Comparison of ENCODE assay signal across 8 cellular contexts in the genomic region with DNA sequence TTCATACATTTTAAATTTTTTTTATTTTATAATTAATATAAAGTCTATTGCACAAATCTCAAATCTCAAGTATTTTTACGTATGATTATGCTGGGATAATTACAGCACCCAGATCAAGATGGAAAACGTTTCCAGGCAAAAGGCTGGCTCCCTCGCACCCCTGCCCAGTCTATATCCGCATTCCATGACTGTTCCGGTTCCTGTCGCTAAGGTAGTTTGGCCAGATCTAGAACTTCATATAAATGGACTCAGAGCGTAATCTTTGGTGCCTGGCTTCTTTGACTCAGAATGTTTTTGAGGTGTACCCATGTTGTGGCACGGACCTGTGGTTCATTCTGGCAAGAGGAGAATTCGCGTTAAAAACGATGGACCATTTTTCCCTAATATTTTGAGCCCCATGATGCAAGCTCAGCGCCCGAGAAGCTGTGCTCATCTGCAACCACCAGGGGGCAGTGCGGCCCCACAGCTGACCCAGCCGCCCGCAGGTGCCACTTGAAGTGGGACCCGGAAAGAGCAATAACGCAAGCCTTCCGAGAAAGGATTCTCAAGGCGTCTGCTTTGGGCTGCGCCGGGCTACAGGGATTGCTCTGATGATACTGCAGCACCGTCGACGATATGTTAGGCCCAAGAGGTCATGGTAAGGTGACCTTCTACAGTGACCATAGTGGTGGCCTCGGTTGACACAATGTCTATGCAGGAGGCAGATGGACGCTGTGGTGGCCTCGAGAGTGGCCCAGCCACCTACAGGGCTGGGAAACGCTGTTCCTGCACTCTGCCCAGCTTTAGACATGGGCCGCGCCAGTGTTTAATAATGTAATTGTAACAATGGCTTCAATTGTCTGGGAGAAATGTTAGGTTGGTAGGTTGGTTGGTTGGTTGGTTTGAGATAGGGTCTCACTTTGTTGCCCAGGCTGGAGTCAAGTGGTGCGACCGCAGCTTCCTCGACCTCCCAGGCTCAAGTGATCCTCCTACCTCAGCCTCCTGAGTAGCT.
DNase-seq lines count a peak whose midpoint lies in the region; ATAC-seq and TF ChIP-seq lines count a peak whose summit lies in the region.

No MANE protein-coding gene starts in this region.

- TF ChIP-seq CTCF in activated CD8-positive, alpha-beta T cell treated with anti-CD3 and anti-CD28 coated beads for 36 hours (IDR thresholded peaks at IDR 0.05): peak; percentile 91

- H3K4me1 Mint-ChIP-seq in CD4-positive, alpha-beta memory T cell: peaks cover 0 to 7% (median 0%) of the 10 kb centered on the region in 4 donors
- peaks cover 14% of the 10 kb centered on the region for H3K4me1 Mint-ChIP-seq in activated CD8-positive, alpha-beta T cell treated with anti-CD3 and anti-CD28 coated beads for 36 hours (ENCODE audit: low read depth)

- peak; percentile 77 for ATAC-seq in activated CD8-positive, alpha-beta T cell treated with anti-CD3 and anti-CD28 coated beads for 36 hours
- ATAC-seq in GM18520 (IDR thresholded peaks at IDR 0.05; ENCODE audit: unreplicated experiment): no peak

- H3K27me3 Mint-ChIP-seq in CD4-positive, alpha-beta memory T cell: no peaks in the 10 kb centered on the region
- H3K27me3 Mint-ChIP-seq in activated CD8-positive, alpha-beta T cell treated with anti-CD3 and anti-CD28 coated beads for 36 hours: peaks cover 4% of the 10 kb centered on the region

- no peak overlapping the region for H3K4me3 ChIP-seq in CD4-positive, alpha-beta memory T cell (ENCODE audit: low read length in 2 of 2)

- no peaks in the 10 kb centered on the region for H3K36me3 Mint-ChIP-seq in CD4-positive, alpha-beta memory T cell
- no peaks in the 10 kb centered on the region for H3K36me3 Mint-ChIP-seq in activated CD8-positive, alpha-beta T cell treated with anti-CD3 and anti-CD28 coated beads for 36 hours (ENCODE audit: low read depth)

- peak overlapping the region in 1 of 7 donors; percentile 29 for H3K27ac Mint-ChIP-seq in CD4-positive, alpha-beta memory T cell
- H3K27ac Mint-ChIP-seq in activated CD8-positive, alpha-beta T cell treated with anti-CD3 and anti-CD28 coated beads for 36 hours: no peak overlapping the region

- intact Hi-C loops in CD4-positive, alpha-beta memory T cell (cut with micrococcal nuclease): loop anchor here (1.0 kb wide), 2 partner anchors 76 to 188 kb away; no protein-coding TSS in a partner anchor
- intact Hi-C loops in activated CD8-positive, alpha-beta T cell treated with anti-CD3 and anti-CD28 coated beads for 36 hours (cut with micrococcal nuclease): loop anchor here (5.0 to 10.0 kb wide), 2 partner anchors 78 to 186 kb away; no protein-coding TSS in a partner anchor

- POLR2A ChIA-PET in CD4-positive, alpha-beta memory T cell (lab: Charles Lee; ENCODE audit: partially characterized antibody): interaction anchor here (0.6 to 1.4 kb wide), 2 partner anchors 165 to 188 kb away, joined by 3 to 7 read pairs; no protein-coding TSS in a partner anchor
- POLR2A ChIA-PET in HEK293T (lab: Yijun Ruan, JAX): no interaction called here
- POLR2A ChIA-PET in activated CD8-positive, alpha-beta T cell treated with anti-CD3 and anti-CD28 coated beads for 36 hours (lab: Charles Lee): no interaction called here

- no peaks in the 10 kb centered on the region for H3K4me1 ChIP-seq in CD4-positive, alpha-beta memory T cell (ENCODE audit: insufficient read depth, low read length)

- CTCF ChIA-PET in CD4-positive, alpha-beta memory T cell (lab: Charles Lee; ENCODE audit: partially characterized antibody): interaction anchor here (0.5 to 7.6 kb wide), 13 partner anchors 9 to 1424 kb away, joined by 3 to 134 read pairs (median 3); no protein-coding TSS in a partner anchor
- CTCF ChIA-PET in HEK293T (lab: Yijun Ruan, JAX): interaction anchor here (0.5 to 1.6 kb wide), 4 partner anchors 11 to 187 kb away, joined by 3 to 8 read pairs (median 4); no protein-coding TSS in a partner anchor
- CTCF ChIA-PET in activated CD8-positive, alpha-beta T cell treated with anti-CD3 and anti-CD28 coated beads for 36 hours (lab: Charles Lee): interaction anchor here (0.6 to 12.8 kb wide), 21 partner anchors 9 to 481 kb away, joined by 3 to 192 read pairs (median 3); a partner anchor contains a TSS

- H3K4me3 Mint-ChIP-seq in CD4-positive, alpha-beta memory T cell: no peak overlapping the region
- no peak overlapping the region for H3K4me3 Mint-ChIP-seq in activated CD8-positive, alpha-beta T cell treated with anti-CD3 and anti-CD28 coated beads for 36 hours

- H3K9me3 ChIP-seq in CD4-positive, alpha-beta memory T cell (ENCODE audit: control insufficient read depth in 1 of 2, low read length in 2 of 2): no peaks in the 10 kb centered on the region

- H3K36me3 ChIP-seq in CD4-positive, alpha-beta memory T cell (ENCODE audit: insufficient read depth, low read length): no peaks in the 10 kb centered on the region

- H3K27ac ChIP-seq in CD4-positive, alpha-beta memory T cell (ENCODE audit: low read depth, low read length): no peak overlapping the region

- peak; percentile 48 to 63 (median 61) for DNase-seq in CD4-positive, alpha-beta memory T cell
- DNase-seq in HEK293T (ENCODE audit: extremely low spot score): peak; percentile 86
- peak; percentile 55 for DNase-seq in NCI-H526 treated with DMSO at 0.1 percent for 48 hours (lab: John Stamatoyannopoulos, UW)
- DNase-seq in activated CD8-positive, alpha-beta T cell treated with anti-CD3 and anti-CD28 coated beads for 36 hours: peak; percentile 85
- DNase-seq in effector CD4-positive, alpha-beta T cell: peak; percentile 61
- DNase-seq in mesenteric fat pad (ENCODE audit: low spot score): peak; percentile 92
- peak; percentile 14 to 47 for DNase-seq in stimulated activated CD8-positive, alpha-beta memory T cell treated with anti-CD3 and anti-CD28 coated beads, Interleukin-15, amount 100 ng/mL, for 4 hours (ENCODE audit: low read depth in 2 of 2)

- H3K27me3 ChIP-seq in CD4-positive, alpha-beta memory T cell (ENCODE audit: insufficient read depth, low read length): no peaks in the 10 kb centered on the region

- H3K9me3 Mint-ChIP-seq in CD4-positive, alpha-beta memory T cell: no peaks in the 10 kb centered on the region
- H3K9me3 Mint-ChIP-seq in activated CD8-positive, alpha-beta T cell treated with anti-CD3 and anti-CD28 coated beads for 36 hours: no peaks in the 10 kb centered on the region

TF ChIP-seq in HEK293T, 16 proteins besides CTCF, POLR2A, EP300 and RAD21:
- TF ChIP-seq L3MBTL2 (conservative IDR thresholded peaks at IDR 0.05): peak; percentile 20; the same call in 1 of the 2 replicates
- TF ChIP-seq CTBP1 (IDR thresholded peaks at IDR 0.05; ENCODE audit: borderline replicate concordance): no peak

Comparison
In these comparisons a context has a peak if more than half of its experiments do, and no peak if none do; other contexts are left out.
1. DNase-seq: peak in every context shown above with its lines; median percentile 92 in mesenteric fat pad; 86 in HEK293T; 85 in activated CD8-positive, alpha-beta T cell treated with anti-CD3 and anti-CD28 coated beads for 36 hours; 61 in CD4-positive, alpha-beta memory T cell; 61 in effector CD4-positive, alpha-beta T cell; 55 in NCI-H526 treated with DMSO at 0.1 percent for 48 hours; 30 in stimulated activated CD8-positive, alpha-beta memory T cell treated with anti-CD3 and anti-CD28 coated beads, Interleukin-15, amount 100 ng/mL, for 4 hours.